20 cellular contexts compared by ENCODE assay signal in genomic region chr16:65105173-65105572, GRCh38. TPM values are rescaled to one million over a fixed set of nuclear protein-coding genes. Genes with fewer than 3 reads are reported as not detected.
DNase-seq lines count a peak whose midpoint lies in the region; ATAC-seq and TF ChIP-seq lines count a peak whose summit lies in the region.
"Had no signal": no experiment of that assay in that cellular context is flagged by ENCODE, and none has a peak within 500 bp of the region (broad histone marks: within the 10 kb centered on the region; RNA-seq: fewer than 3 reads in every experiment).

No MANE protein-coding gene starts in this region.

- H3K36me3 Mint-ChIP-seq in nephron (ENCODE audit: low read depth) = peaks cover 62% of the 10 kb centered on the region
- H3K36me3 Mint-ChIP-seq: CD8-positive, alpha-beta memory T cell had no signal

- peak overlapping the region; percentile 6 to 44 (median 16) for H3K27ac Mint-ChIP-seq in nephron
- H3K27ac Mint-ChIP-seq: CD8-positive, alpha-beta memory T cell had no signal

- TF ChIP-seq POLR2A in IMR-90 (IDR thresholded peaks at IDR 0.05; ENCODE audit: low read depth, low read length) = no peak
- TF ChIP-seq POLR2A in esophagus muscularis mucosa (IDR thresholded peaks at IDR 0.05; ENCODE audit: low read depth) = no peak

- no peak overlapping the region for H3K14ac ChIP-seq in IMR-90 (replicated peaks; ENCODE audit: low read depth, low read length)

- H3K27me3 Mint-ChIP-seq in nephron (ENCODE audit: low read depth) = no peaks in the 10 kb centered on the region
- H3K27me3 Mint-ChIP-seq: CD8-positive, alpha-beta memory T cell had no signal

- H3K4me1 Mint-ChIP-seq in nephron = peaks cover 66% of the 10 kb centered on the region
- H3K4me1 Mint-ChIP-seq: CD8-positive, alpha-beta memory T cell had no signal

- peak overlapping the region; percentile 1; the same call in 1 of the 2 replicates for H3K4me2 ChIP-seq in IMR-90 (ENCODE audit: low read depth, low read length)
- H3K4me2 ChIP-seq: BLaER1 treated with 17β-estradiol and CSF1 and Interleukin-3, amounts not matched to agents 10 nM and 100 nM had no signal

- H3K36me3 ChIP-seq in IMR-90 (ENCODE audit: control insufficient read depth, insufficient read depth, low read length) = peaks cover 21% of the 10 kb centered on the region
- H3K36me3 ChIP-seq in esophagus muscularis mucosa = no peaks in the 10 kb centered on the region
- H3K36me3 ChIP-seq: BLaER1 treated with 17β-estradiol and CSF1 and Interleukin-3, amounts not matched to agents 10 nM and 100 nM; MG63; Peyer's patch had no signal

- no peak overlapping the region for H3K4ac ChIP-seq in IMR-90 (ENCODE audit: low read depth, low read length)

- H3K18ac ChIP-seq in IMR-90 (ENCODE audit: low read depth, low read length) = no peak overlapping the region

- H2BK120ac ChIP-seq in IMR-90 (ENCODE audit: low read depth, low read length) = no peak overlapping the region

- H3K27ac ChIP-seq in AG04450 (ENCODE audit: low read depth, low read length) (no peak overlapping the region), IMR-90 (ENCODE audit: insufficient read depth, low read length) (no peak overlapping the region), esophagus muscularis mucosa (replicated peaks in 1 of 4) (no peak overlapping the region)
- H3K27ac ChIP-seq: BLaER1 treated with 17β-estradiol and CSF1 and Interleukin-3, amounts not matched to agents 10 nM and 100 nM; Peyer's patch had no signal

- H3K9ac ChIP-seq in IMR-90 (ENCODE audit: low read depth, low read length) = no peak overlapping the region
- H3K9ac ChIP-seq: BLaER1 treated with 17β-estradiol and CSF1 and Interleukin-3, amounts not matched to agents 10 nM and 100 nM had no signal

- H2BK5ac ChIP-seq in IMR-90 (ENCODE audit: low read depth, low read length, poor library complexity, severe bottlenecking) = no peak overlapping the region

- BruUV-seq in IMR-90 (replicated peaks; lab: Mats Ljungman, UMichigan) = no TSS peak

- peak overlapping the region in 1 of 3 experiments; percentile 34 for H3K4me3 Mint-ChIP-seq in nephron
- H3K4me3 Mint-ChIP-seq: CD8-positive, alpha-beta memory T cell; H9 had no signal

- H4K8ac ChIP-seq in IMR-90 (ENCODE audit: low read depth in 2 of 2, low read length in 2 of 2) = no peak overlapping the region

- no peaks in the 10 kb centered on the region for H3K9me3 Mint-ChIP-seq in nephron
- H3K9me3 Mint-ChIP-seq: H9 had no signal

- in situ Hi-C loops in IMR-90 (cut with MboI; ENCODE audit: low sequenced_read_pairs) = loop anchor here (25.0 kb wide), 3 partner anchors 668 to 1743 kb away; no protein-coding TSS in a partner anchor

- dilution Hi-C loops in IMR-90 (cut with HindIII; ENCODE audit: low sequenced_read_pairs, unreplicated experiment) = no loop called here

- no peak overlapping the region for H2BK20ac ChIP-seq in IMR-90 (ENCODE audit: low read depth, low read length)

- no peak overlapping the region for H4K5ac ChIP-seq in IMR-90 (ENCODE audit: low read depth, low read length)

- no peak overlapping the region for H2AK5ac ChIP-seq in IMR-90 (ENCODE audit: low read depth, low read length)

- H3K9me1 ChIP-seq in IMR-90 (ENCODE audit: insufficient read depth, low read length) = peaks cover 18% of the 10 kb centered on the region

- H3K9me3 ChIP-seq in AG04450 (ENCODE audit: control insufficient read depth, insufficient read depth, low read length) (no peaks in the 10 kb centered on the region), IMR-90 (ENCODE audit: control insufficient read depth, insufficient read depth, low read length) (no peaks in the 10 kb centered on the region), esophagus muscularis mucosa (no peaks in the 10 kb centered on the region)
- H3K9me3 ChIP-seq: BLaER1 treated with 17β-estradiol and CSF1 and Interleukin-3, amounts not matched to agents 10 nM and 100 nM; MG63; Peyer's patch had no signal

- TF ChIP-seq CTCF in AG04450 (IDR thresholded peaks at IDR 0.05; ENCODE audit: low read depth, low read length) = peak; percentile 11; the same call in 1 of the 2 replicates
- TF ChIP-seq CTCF in IMR-90 (conservative IDR thresholded peaks at IDR 0.05; ENCODE audit: low read depth, low read length) = no peak
- TF ChIP-seq CTCF in esophagus muscularis mucosa (IDR thresholded peaks at IDR 0.05) = no peak
- TF ChIP-seq CTCF in nephron (IDR thresholded peaks at IDR 0.05; ENCODE audit: unreplicated experiment in 3 of 3) = no peak

- intact Hi-C loops in IMR-90 (cut with micrococcal nuclease) = no loop called here
- intact Hi-C loops in esophagus muscularis mucosa (cut with DNase I) = no loop called here

- no peak overlapping the region for H4K91ac ChIP-seq in IMR-90 (ENCODE audit: insufficient read depth, low read depth, low read length)

- POLR2A ChIA-PET in AG04450 (lab: Yijun Ruan, JAX) = no interaction called here
- POLR2A ChIA-PET in IMR-90 (lab: Charles Lee; ENCODE audit: unreplicated experiment) = no interaction called here

- H3K4me1 ChIP-seq in IMR-90 (ENCODE audit: control insufficient read depth, insufficient read depth, low read length) (peaks cover 5% of the 10 kb centered on the region), esophagus muscularis mucosa (peaks cover 0 to 12% (median 6%) of the 10 kb centered on the region in 4 donors)
- H3K4me1 ChIP-seq: BLaER1 treated with 17β-estradiol and CSF1 and Interleukin-3, amounts not matched to agents 10 nM and 100 nM; Peyer's patch had no signal

- no peak overlapping the region for H3K56ac ChIP-seq in IMR-90 (ENCODE audit: extremely low read depth, insufficient read depth, low read length)

- no peak for TF ChIP-seq RAD21 in IMR-90 (IDR thresholded peaks at IDR 0.05; ENCODE audit: low read length)

- no peak for DNase-seq in AG04450 (ENCODE audit: low read depth, low spot score)
- peak; percentile 20 for DNase-seq in IMR-90
- peak; percentile 42 for DNase-seq in esophagus muscularis mucosa (ENCODE audit: extremely low spot score)
- no peak for DNase-seq in hypothalamus (lab: John Stamatoyannopoulos, UW)
- no peak for DNase-seq in NCI-H1436 treated with DMSO at 0.1 percent for 48 hours (lab: John Stamatoyannopoulos, UW)
- DNase-seq: CD8-positive, alpha-beta memory T cell; GDM1; H9; Karpas-422; MG63; NCI-H1048; NCI-H1436; NCI-H2029; NCI-H446; NCI-H526 treated with DMSO at 0.1 percent for 48 hours; Peyer's patch had no signal

- no peak overlapping the region for H2AFZ ChIP-seq in IMR-90 (replicated peaks; ENCODE audit: low read length, poor library complexity)

- H2BK15ac ChIP-seq in IMR-90 (ENCODE audit: low read depth, low read length) = no peak overlapping the region

- ATAC-seq in IMR-90 (ENCODE audit: low read depth) (0 out of 2 replicates have a peak, but pooled peaks have one; percentile 42), GM19324 (IDR thresholded peaks at IDR 0.05; ENCODE audit: low FRiP score, unreplicated experiment) (no peak)

- 0% methylated on average over 1 of the region's 1 CpG; no CpG with 5 or more reads in 1 of the 2 experiments for whole genome bisulfite sequencing in IMR-90 (ENCODE audit: extremely low coverage in 2 of 2, insufficient read length in 1 of 2), 2 experiments
- WGBS in esophagus muscularis mucosa = 44% methylated on average over 1 of the region's 1 CpG

- 0 out of 2 replicates have a peak overlapping the region, but pooled peaks have one; percentile 15 for H3K23ac ChIP-seq in IMR-90 (ENCODE audit: low read depth, low read length)

- H3K4me3 ChIP-seq in AG04450 (ENCODE audit: low read depth, low read length) (no peak overlapping the region), IMR-90 (ENCODE audit: insufficient read depth, low read depth, low read length) (no peak overlapping the region), esophagus muscularis mucosa (no peak overlapping the region)
- H3K4me3 ChIP-seq: BLaER1 treated with 17β-estradiol and CSF1 and Interleukin-3, amounts not matched to agents 10 nM and 100 nM; MG63; Peyer's patch had no signal

- H4K20me1 ChIP-seq in IMR-90 (ENCODE audit: insufficient read depth, low read length) = peaks cover 80% of the 10 kb centered on the region
- H4K20me1 ChIP-seq: BLaER1 treated with 17β-estradiol and CSF1 and Interleukin-3, amounts not matched to agents 10 nM and 100 nM had no signal

- CTCF ChIA-PET in AG04450 (lab: Charles Lee) = interaction anchor here (1.3 to 1.6 kb wide), 2 partner anchors 9 to 13 kb away, joined by 3 to 7 read pairs; no protein-coding TSS in a partner anchor
- CTCF ChIA-PET in IMR-90 (lab: Yijun Ruan, JAX) = no interaction called here

- H3K27me3 ChIP-seq in AG04450 (ENCODE audit: control insufficient read depth, insufficient read depth, low read length) = no peaks in the 10 kb centered on the region
- H3K27me3 ChIP-seq in IMR-90 (ENCODE audit: control insufficient read depth, insufficient read depth, low read length) = no peaks in the 10 kb centered on the region
- H3K27me3 ChIP-seq in esophagus muscularis mucosa = no peaks in the 10 kb centered on the region
- H3K27me3 ChIP-seq: BLaER1 treated with 17β-estradiol and CSF1 and Interleukin-3, amounts not matched to agents 10 nM and 100 nM; MG63; Peyer's patch had no signal

- no peak for TF ChIP-seq EP300 in esophagus muscularis mucosa (IDR thresholded peaks at IDR 0.05)

- H2AK9ac ChIP-seq in IMR-90 (replicated peaks; ENCODE audit: low read depth, low read length, poor library complexity) = no peak overlapping the region

- peaks cover 21 to 90% of the 10 kb centered on the region in 2 experiments for H3K79me1 ChIP-seq in IMR-90 (ENCODE audit: low read depth in 1 of 2, low read length in 2 of 2)

TF ChIP-seq in IMR-90, 13 proteins besides CTCF, POLR2A, EP300 and RAD21 (continues in another document):
- TF ChIP-seq MAZ (IDR thresholded peaks at IDR 0.05; ENCODE audit: borderline replicate concordance, low read depth, low read length) = no peak
- TF ChIP-seq, protein P1, sequence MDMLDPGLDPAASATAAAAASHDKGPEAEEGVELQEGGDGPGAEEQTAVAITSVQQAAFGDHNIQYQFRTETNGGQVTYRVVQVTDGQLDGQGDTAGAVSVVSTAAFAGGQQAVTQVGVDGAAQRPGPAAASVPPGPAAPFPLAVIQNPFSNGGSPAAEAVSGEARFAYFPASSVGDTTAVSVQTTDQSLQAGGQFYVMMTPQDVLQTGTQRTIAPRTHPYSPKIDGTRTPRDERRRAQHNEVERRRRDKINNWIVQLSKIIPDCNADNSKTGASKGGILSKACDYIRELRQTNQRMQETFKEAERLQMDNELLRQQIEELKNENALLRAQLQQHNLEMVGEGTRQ (IDR thresholded peaks at IDR 0.05; ENCODE audit: low read depth, low read length) = no peak
- no peak for TF ChIP-seq SMC3 (IDR thresholded peaks at IDR 0.05; ENCODE audit: low read depth, low read length)
- no peak for TF ChIP-seq RCOR1 (IDR thresholded peaks at IDR 0.05; ENCODE audit: insufficient replicate concordance, low read length)
- TF ChIP-seq NFE2L2 (IDR thresholded peaks at IDR 0.05; ENCODE audit: low read depth, low read length) = no peak
- TF ChIP-seq CEBPB (IDR thresholded peaks at IDR 0.05; ENCODE audit: low read depth, low read length) = no peak
- TF ChIP-seq CHD1 (IDR thresholded peaks at IDR 0.05; ENCODE audit: low read depth, low read length) = no peak

RNA-seq across cellular contexts. Expression of gene CDH11, which starts 16.7 kb away (rescaled TPM):
- polyA plus RNA-seq in AG04450 (2011; rRNA removed) (276 and 306 TPM in 2 replicates), IMR-90 (2012; rRNA removed) (235 and 266 TPM in 2 replicates)
- 713 and 756 TPM in 2 replicates for polyA minus RNA-seq in AG04450 (2011; rRNA and poly(A)+ RNA removed)
- total RNA-seq in IMR-90 (2012; rRNA removed) (395 and 601 TPM in 2 replicates), esophagus muscularis mucosa (10 to 100 TPM; 22.4 to 47.8 (median 35.6) TPM)
- 335 and 358 TPM in 2 replicates for polyA plus RNA-seq in IMR-90 (2012; cell fraction: cytosol; rRNA removed)
- 145 and 223 TPM in 2 replicates for polyA plus RNA-seq in IMR-90 (2012; cell fraction: nucleus; rRNA removed; ENCODE audit: low replicate concordance)
- total RNA-seq: CD8-positive, alpha-beta memory T cell; HT-29 had no signal
- polyA plus RNA-seq: CD8-positive, alpha-beta memory T cell had no signal

Comparison
In these comparisons a context has a peak if more than half of its experiments do, and no peak if none do; other contexts are left out.
1. DNase-seq: peak in IMR-90 (single experiment) and esophagus muscularis mucosa (single experiment); none in AG04450 (single experiment), hypothalamus (0 of 51) and NCI-H1436 treated with DMSO at 0.1 percent for 48 hours (single experiment).